In genomic region chr10:68628576-68629127, GRCh38 we compare ENCODE assay signal across 16 cellular contexts.
DNase-seq lines count a peak whose midpoint lies in the region; ATAC-seq and FAIRE-seq lines count a peak whose summit lies in the region.
"Had no signal": no experiment of that assay in that cellular context is flagged by ENCODE, and none has a peak within 500 bp of the region (broad histone marks: within the 10 kb centered on the region; RNA-seq: fewer than 3 reads in every experiment).

No MANE protein-coding gene starts in this region.

- no peaks in the 10 kb centered on the region for H3K9me3 ChIP-seq in T-helper 17 cell (ENCODE audit: control insufficient read depth, low read length, poor library complexity, severe bottlenecking)
- H3K9me3 ChIP-seq: gastrocnemius medialis, prostate gland had no signal

- ATAC-seq in T-helper 17 cell (peak; percentile 67), naive B cell (ENCODE audit: low read depth in 2 of 2) (no peak), HG02571 (IDR thresholded peaks at IDR 0.05; ENCODE audit: unreplicated experiment) (no peak), GM18517 (IDR thresholded peaks at IDR 0.05; ENCODE audit: unreplicated experiment) (no peak)
- ATAC-seq: left colon had no signal

- DNase-seq in NCI-H146 (lab: John Stamatoyannopoulos, UW) (peak; percentile 17), NCI-H146 treated with DMSO at 0.1 percent for 48 hours (lab: John Stamatoyannopoulos, UW; ENCODE audit: unreplicated experiment) (no peak), HTR-8/SVneo (ENCODE audit: insufficient read length, low spot score) (peak; percentile 12), T-helper 17 cell (no peak), naive B cell (peak; percentile 0), nucleus accumbens (lab: John Stamatoyannopoulos, UW) (no peak)
- DNase-seq: EL, left colon, NCI-H2081 treated with DMSO at 0.1 percent for 48 hours, SHP77 had no signal

- peaks cover 9% of the 10 kb centered on the region for H3K36me3 Mint-ChIP-seq in T-helper 17 cell (ENCODE audit: low read depth)
- peaks cover 4 to 8% of the 10 kb centered on the region in 2 donors for H3K36me3 Mint-ChIP-seq in naive B cell

- H3K4me3 Mint-ChIP-seq in T-helper 17 cell (peak overlapping the region; percentile 62), naive B cell (peak overlapping the region in 3 of 8 donors; percentile 3 to 53 (median 30))
- H3K4me3 Mint-ChIP-seq: activated T-helper 1 cell treated with anti-CD3 and anti-CD28 coated beads, Interleukin-12 subunit alpha, Interleukin-12 subunit beta, Interleukin-2, Interleukin-4 antibody, amounts not matched to agents 30 ng/mL and 10 ng/mL and 1 ng/mL, durations not matched to agents 14 hours and 24 hours and 36 hours; dendritic cell treated with granulocyte-macrophage colony-stimulating factor and Interleukin-4, amounts not matched to agents 40 ng/mL and 50 ng/mL, for 4 days had no signal

- H3K27ac Mint-ChIP-seq in T-helper 17 cell: no peak overlapping the region
- peak overlapping the region in 2 of 6 donors; percentile 5 to 53 for H3K27ac Mint-ChIP-seq in naive B cell
- H3K27ac Mint-ChIP-seq: activated T-helper 1 cell treated with anti-CD3 and anti-CD28 coated beads, Interleukin-12 subunit alpha, Interleukin-12 subunit beta, Interleukin-2, Interleukin-4 antibody, amounts not matched to agents 30 ng/mL and 10 ng/mL and 1 ng/mL, durations not matched to agents 14 hours and 24 hours and 36 hours; dendritic cell treated with granulocyte-macrophage colony-stimulating factor and Interleukin-4, amounts not matched to agents 40 ng/mL and 50 ng/mL, for 4 days had no signal

- no peaks in the 10 kb centered on the region for H3K9me3 Mint-ChIP-seq in naive B cell
- H3K9me3 Mint-ChIP-seq: activated T-helper 1 cell treated with anti-CD3 and anti-CD28 coated beads, Interleukin-12 subunit alpha, Interleukin-12 subunit beta, Interleukin-2, Interleukin-4 antibody, amounts not matched to agents 30 ng/mL and 10 ng/mL and 1 ng/mL, durations not matched to agents 14 hours and 24 hours and 36 hours; dendritic cell treated with granulocyte-macrophage colony-stimulating factor and Interleukin-4, amounts not matched to agents 40 ng/mL and 50 ng/mL, for 4 days had no signal

- no peak for FAIRE-seq in HTR-8/SVneo (lab: Jason Lieb, UNC)

- H3K27me3 Mint-ChIP-seq in T-helper 17 cell: no peaks in the 10 kb centered on the region
- no peaks in the 10 kb centered on the region for H3K27me3 Mint-ChIP-seq in naive B cell
- H3K27me3 Mint-ChIP-seq: dendritic cell treated with granulocyte-macrophage colony-stimulating factor and Interleukin-4, amounts not matched to agents 40 ng/mL and 50 ng/mL, for 4 days had no signal

- H3K4me1 Mint-ChIP-seq in T-helper 17 cell: peaks cover 34% of the 10 kb centered on the region
- peaks cover 19 to 34% (median 32%) of the 10 kb centered on the region in 3 donors for H3K4me1 Mint-ChIP-seq in naive B cell

Comparison
In these comparisons a context has a peak if more than half of its experiments do, and no peak if none do; other contexts are left out.
1. DNase-seq: peak in NCI-H146 (single experiment), HTR-8/SVneo (single experiment) and naive B cell (single experiment); none in NCI-H146 treated with DMSO at 0.1 percent for 48 hours (single experiment), T-helper 17 cell (0 of 3) and nucleus accumbens (0 of 56).